18 cellular contexts compared by ENCODE assay signal in genomic region chr7:41578700-41579099, GRCh38.
"Had no signal": no experiment of that assay in that cellular context is flagged by ENCODE, and none has a peak within 500 bp of the region (broad histone marks: within the 10 kb centered on the region; RNA-seq: fewer than 3 reads in every experiment).

No MANE protein-coding gene starts in this region.

- H3K4me1 ChIP-seq: esophagus squamous epithelium, neural progenitor cell, psoas muscle, testis, upper lobe of left lung had no signal

- DNase-seq: activated CD4-positive, alpha-beta T cell treated with anti-CD3 and anti-CD28 coated beads, Interleukin-2, amount 50 U/mL, for 4 hours; activated gamma-delta T cell; activated T-cell treated with anti-CD3 and anti-CD28 coated beads, Interleukin-2, amount 50 U/mL, for 72 hours; effector memory CD4-positive, alpha-beta T cell; esophagus squamous epithelium; mesendoderm; naive thymus-derived CD4-positive, alpha-beta T cell; psoas muscle; right cardiac atrium; stimulated activated CD4-positive, alpha-beta T cell treated with anti-CD3 and anti-CD28 coated beads, Interleukin-4, amount 100 ng/mL, for 1 hour; testis; upper lobe of left lung had no signal

- H3K36me3 ChIP-seq: ascending aorta, esophagus squamous epithelium, neural progenitor cell, upper lobe of left lung had no signal

- H3K4me1 Mint-ChIP-seq: activated naive CD4-positive, alpha-beta T cell treated with anti-CD3 and anti-CD28 coated beads, Interleukin-2, amount 50 U/mL, for 24 hours; naive thymus-derived CD4-positive, alpha-beta T cell; neural progenitor cell had no signal

- H3K27ac ChIP-seq: ascending aorta, esophagus squamous epithelium, neural progenitor cell, psoas muscle, testis, upper lobe of left lung had no signal

- H3K36me3 Mint-ChIP-seq: activated naive CD4-positive, alpha-beta T cell treated with anti-CD3 and anti-CD28 coated beads, Interleukin-2, amount 50 U/mL, for 24 hours; naive thymus-derived CD4-positive, alpha-beta T cell; neural progenitor cell had no signal

- H3K4me2 ChIP-seq: neural progenitor cell had no signal

- H3K27ac Mint-ChIP-seq: activated naive CD4-positive, alpha-beta T cell treated with anti-CD3 and anti-CD28 coated beads, Interleukin-2, amount 50 U/mL, for 24 hours; activated T-cell treated with anti-CD3 and anti-CD28 coated beads, Interleukin-2, amount 50 U/mL, for 72 hours; dendritic cell treated with granulocyte-macrophage colony-stimulating factor and Interleukin-4, amounts not matched to agents 40 ng/mL and 50 ng/mL, for 4 days; naive thymus-derived CD4-positive, alpha-beta T cell; neural progenitor cell had no signal

- H3K9me3 ChIP-seq: ascending aorta, esophagus squamous epithelium, psoas muscle, testis, upper lobe of left lung had no signal

- H2AFZ ChIP-seq: neural progenitor cell had no signal

- H3K9me3 Mint-ChIP-seq: dendritic cell treated with granulocyte-macrophage colony-stimulating factor and Interleukin-4, amounts not matched to agents 40 ng/mL and 50 ng/mL, for 4 days; neural progenitor cell had no signal

- H3K4me3 ChIP-seq: ascending aorta, esophagus squamous epithelium, neural progenitor cell, psoas muscle, skin epidermis, testis, upper lobe of left lung had no signal

- H3K27me3 ChIP-seq: ascending aorta, esophagus squamous epithelium, testis, upper lobe of left lung had no signal

- H3K27me3 Mint-ChIP-seq: activated naive CD4-positive, alpha-beta T cell treated with anti-CD3 and anti-CD28 coated beads, Interleukin-2, amount 50 U/mL, for 24 hours; dendritic cell treated with granulocyte-macrophage colony-stimulating factor and Interleukin-4, amounts not matched to agents 40 ng/mL and 50 ng/mL, for 4 days had no signal

- ATAC-seq: activated T-cell treated with anti-CD3 and anti-CD28 coated beads, Interleukin-2, amount 50 U/mL, for 72 hours; naive thymus-derived CD4-positive, alpha-beta T cell; psoas muscle; right cardiac atrium had no signal

- H3K9ac ChIP-seq: neural progenitor cell had no signal

- FAIRE-seq: TTC549 had no signal

- H3K4me3 Mint-ChIP-seq: activated naive CD4-positive, alpha-beta T cell treated with anti-CD3 and anti-CD28 coated beads, Interleukin-2, amount 50 U/mL, for 24 hours; activated T-cell treated with anti-CD3 and anti-CD28 coated beads, Interleukin-2, amount 50 U/mL, for 72 hours; dendritic cell treated with granulocyte-macrophage colony-stimulating factor and Interleukin-4, amounts not matched to agents 40 ng/mL and 50 ng/mL, for 4 days; naive thymus-derived CD4-positive, alpha-beta T cell; neural progenitor cell had no signal
